8 cellular contexts compared by ENCODE assay signal in genomic region chr22:41621099-41621910, GRCh38. TPM values are rescaled to one million over a fixed set of nuclear protein-coding genes. Genes with fewer than 3 reads are reported as not detected.
DNase-seq lines count a peak whose midpoint lies in the region; ATAC-seq and TF ChIP-seq lines count a peak whose summit lies in the region.

Gene XRCC6, plus strand, starts transcription at chr22:41621295. Its CDS starts 710 bp downstream, at chr22:41622005.

- POLR2A ChIA-PET in Panc1 (lab: Charles Lee) = interaction anchor here (0.6 kb wide), 2 partner anchors 31 to 65 kb away, joined by 3 to 12 read pairs; no protein-coding TSS in a partner anchor

- H3K4me1 ChIP-seq in Panc1 (ENCODE audit: control insufficient read depth, insufficient read depth, low read length) (peaks cover 7% of the 10 kb centered on the region; the same call in 1 of the 2 replicates), esophagus (ENCODE audit: control insufficient read depth in 2 of 2, insufficient read depth in 2 of 2, low read length in 1 of 2) (no peaks in the 10 kb centered on the region), muscle layer of colon (ENCODE audit: insufficient read depth, low read length) (peaks cover 16% of the 10 kb centered on the region)

- CTCF ChIA-PET in Panc1 (lab: Charles Lee) = no interaction called here

- H3K4me3 ChIP-seq in Panc1 (ENCODE audit: low read depth in 2 of 2, low read length in 2 of 2) (peak within 1 kb of the TSS; percentile 71 to 91), esophagus (ENCODE audit: low read depth in 1 of 2, low read length in 2 of 2) (peak within 1 kb of the TSS; percentile 88 to 90), muscle layer of colon (ENCODE audit: low read depth in 1 of 2, low read length in 2 of 2) (peak within 1 kb of the TSS; percentile 59 to 75)

- ATAC-seq in GM21717 (IDR thresholded peaks at IDR 0.05; ENCODE audit: unreplicated experiment) = peak; percentile 59
- peak; percentile 96 for ATAC-seq in Panc1
- peak; percentile 87 to 91 for ATAC-seq in activated T-cell treated with anti-CD3 and anti-CD28 coated beads, Interleukin-2, amount 50 U/mL, for 4 hours

- intact Hi-C loops in Panc1 (cut with micrococcal nuclease; ENCODE audit: unreplicated experiment) = no loop called here

- no peaks in the 10 kb centered on the region for H3K27me3 Mint-ChIP-seq in activated T-cell treated with anti-CD3 and anti-CD28 coated beads, Interleukin-2, amount 50 U/mL, for 4 hours (ENCODE audit: low read depth)

- no peaks in the 10 kb centered on the region for H3K9me3 Mint-ChIP-seq in activated T-cell treated with anti-CD3 and anti-CD28 coated beads, Interleukin-2, amount 50 U/mL, for 4 hours

- no TSS peak for BruUV-seq in Panc1 (replicated peaks; lab: Mats Ljungman, UMichigan)

- H3K9ac ChIP-seq in muscle layer of colon (ENCODE audit: low read length) = peak within 1 kb of the TSS; percentile 86

- no peaks in the 10 kb centered on the region for H3K9me3 ChIP-seq in Panc1 (ENCODE audit: control insufficient read depth, insufficient read depth, low read depth, low read length)
- no peaks in the 10 kb centered on the region for H3K9me3 ChIP-seq in esophagus (ENCODE audit: control insufficient read depth in 2 of 2, insufficient read depth in 1 of 2, low read depth in 1 of 2, low read length in 1 of 2)
- no peaks in the 10 kb centered on the region for H3K9me3 ChIP-seq in muscle layer of colon (ENCODE audit: low read length)

- H3K27ac ChIP-seq in Panc1 (ENCODE audit: low read length) (peak within 1 kb of the TSS; percentile 93), esophagus (ENCODE audit: low read depth in 2 of 2, low read length in 1 of 2) (peak within 1 kb of the TSS; percentile 95 to 99), muscle layer of colon (ENCODE audit: low read depth, low read length) (peak within 1 kb of the TSS; percentile 98)

- DNase-seq in DMS153 treated with DMSO at 0.1 percent for 48 hours (lab: John Stamatoyannopoulos, UW; ENCODE audit: unreplicated experiment) (peak; percentile 98), KG1 (lab: John Stamatoyannopoulos, UW) (peak; percentile 99), Panc1 (ENCODE audit: low read depth, low spot score) (peak; percentile 97)
- DNase-seq in activated T-cell treated with anti-CD3 and anti-CD28 coated beads, Interleukin-2, amount 50 U/mL, for 4 hours = peak; percentile 100
- peak; percentile 100 for DNase-seq in stimulated activated CD8-positive, alpha-beta memory T cell treated with anti-CD3 and anti-CD28 coated beads, Interleukin-7, amount 100 ng/mL, for 24 hours (ENCODE audit: low read depth)

- in situ Hi-C loops in Panc1 (cut with HindIII; ENCODE audit: low pct_unique_long_range_greater_than_20kb, low sequenced_read_pairs) = no loop called here

- H3K36me3 ChIP-seq in Panc1 (ENCODE audit: control insufficient read depth, insufficient read depth, low read length) (peaks cover 14% of the 10 kb centered on the region), esophagus (ENCODE audit: control insufficient read depth in 2 of 2, insufficient read depth in 2 of 2, low read length in 1 of 2) (peaks cover 0 to 5% of the 10 kb centered on the region in 2 donors), muscle layer of colon (ENCODE audit: insufficient read depth, low read length) (peaks cover 15% of the 10 kb centered on the region)

- WGBS in esophagus, 2 donors = 0 to 1% methylated on average over 70 of the region's 70 CpGs

- peaks cover 42% of the 10 kb centered on the region for H3K4me1 Mint-ChIP-seq in activated T-cell treated with anti-CD3 and anti-CD28 coated beads, Interleukin-2, amount 50 U/mL, for 4 hours (ENCODE audit: low read depth)

- TF ChIP-seq CTCF in Panc1 (IDR thresholded peaks at IDR 0.05) = no peak

- peaks cover 26% of the 10 kb centered on the region for H3K36me3 Mint-ChIP-seq in activated T-cell treated with anti-CD3 and anti-CD28 coated beads, Interleukin-2, amount 50 U/mL, for 4 hours (ENCODE audit: insufficient read depth)

- peak within 1 kb of the TSS; percentile 99 for H3K4me3 Mint-ChIP-seq in activated T-cell treated with anti-CD3 and anti-CD28 coated beads, Interleukin-2, amount 50 U/mL, for 4 hours

- no peaks in the 10 kb centered on the region for H3K27me3 ChIP-seq in Panc1 (ENCODE audit: control insufficient read depth, insufficient read depth, low read length)
- no peaks in the 10 kb centered on the region for H3K27me3 ChIP-seq in esophagus (ENCODE audit: control insufficient read depth in 1 of 2, insufficient read depth in 2 of 2, low read length in 2 of 2)
- no peaks in the 10 kb centered on the region for H3K27me3 ChIP-seq in muscle layer of colon (ENCODE audit: control insufficient read depth in 1 of 2, insufficient read depth in 2 of 2, low read length in 2 of 2)

RNA-seq across cellular contexts. Expression of gene XRCC6, which starts in this region (rescaled TPM):
- 287 TPM for total RNA-seq in Panc1 (2021; ENCODE audit: unreplicated experiment)
- 246 TPM for polyA plus RNA-seq in Panc1 (2012; ENCODE audit: insufficient read length)
- 100 to 1,000 TPM; 515 to 540 (median 521) TPM for total RNA-seq in activated T-cell treated with anti-CD3 and anti-CD28 coated beads, Interleukin-2, amount 50 U/mL, for 4 hours
- 100 to 1,000 TPM in 1 of 2 donors, 10 to 100 TPM in 1; 75.5 to 168 TPM for polyA plus RNA-seq in esophagus

Comparison
In these comparisons a context has a peak if more than half of its experiments do, and no peak if none do; other contexts are left out.
1. Peak in every context shown above with its lines: DNase-seq, ATAC-seq, H3K4me3 ChIP-seq and H3K27ac ChIP-seq.